In genomic region chr12:53965251-53966069, GRCh38 we compare ENCODE assay signal across 13 cellular contexts. TPM values are rescaled to one million over a fixed set of nuclear protein-coding genes. Genes with fewer than 3 reads are reported as not detected.
DNase-seq lines count a peak whose midpoint lies in the region; ATAC-seq and TF ChIP-seq lines count a peak whose summit lies in the region.
"Had no signal": no experiment of that assay in that cellular context is flagged by ENCODE, and none has a peak within 500 bp of the region (broad histone marks: within the 10 kb centered on the region; RNA-seq: fewer than 3 reads in every experiment).

No MANE protein-coding gene starts in this region.

- peak overlapping the region; percentile 83 for H2AFZ ChIP-seq in Loucy (ENCODE audit: low read length)
- H2AFZ ChIP-seq in hepatocyte = peak overlapping the region; percentile 38
- peak overlapping the region; percentile 68 for H2AFZ ChIP-seq in smooth muscle cell (ENCODE audit: low read depth)

- H3K9ac ChIP-seq in Loucy (ENCODE audit: low read depth, low read length, poor library complexity, severe bottlenecking) = peak overlapping the region; percentile 81
- no peak overlapping the region for H3K9ac ChIP-seq in smooth muscle cell (ENCODE audit: low read depth)

- peaks cover 31% of the 10 kb centered on the region for H3K4me1 ChIP-seq in Loucy (ENCODE audit: insufficient read depth, low read length, poor library complexity, severe bottlenecking)
- no peaks in the 10 kb centered on the region for H3K4me1 ChIP-seq in hepatocyte (ENCODE audit: insufficient read depth)
- H3K4me1 ChIP-seq in smooth muscle cell (ENCODE audit: low read depth) = no peaks in the 10 kb centered on the region
- peaks cover 0 to 15% (median 4%) of the 10 kb centered on the region in 4 donors for H3K4me1 ChIP-seq in Peyer's patch

- H3K4me3 ChIP-seq in Loucy (ENCODE audit: low read length, poor library complexity, severe bottlenecking) (peak overlapping the region; percentile 86), hepatocyte (no peak overlapping the region), smooth muscle cell (peak overlapping the region; percentile 30), Peyer's patch (no peak overlapping the region)
- H3K4me3 ChIP-seq: heart right ventricle had no signal

- WGBS in hepatocyte (ENCODE audit: low lambda C conversion rate, missing lambda C conversion rate) = 5% methylated on average over 17 of the region's 17 CpGs
- WGBS in smooth muscle cell (ENCODE audit: low lambda C conversion rate) = 3% methylated on average over 17 of the region's 17 CpGs

- H3K27me3 ChIP-seq in Loucy (ENCODE audit: insufficient read depth, low read length, poor library complexity, severe bottlenecking) (no peaks in the 10 kb centered on the region), hepatocyte (peaks cover 100% of the 10 kb centered on the region), smooth muscle cell (ENCODE audit: low read depth) (peaks cover 100% of the 10 kb centered on the region), Peyer's patch (peaks cover 0 to 92% of the 10 kb centered on the region in 2 donors)

- no peaks in the 10 kb centered on the region for H4K20me1 ChIP-seq in Loucy (ENCODE audit: insufficient read depth, low read length, poor library complexity, severe bottlenecking)
- H4K20me1 ChIP-seq in hepatocyte (ENCODE audit: insufficient read depth, poor library complexity, severe bottlenecking) = no peaks in the 10 kb centered on the region
- H4K20me1 ChIP-seq in smooth muscle cell (ENCODE audit: low read depth) = no peaks in the 10 kb centered on the region

- H3K4me2 ChIP-seq in Loucy (ENCODE audit: low read depth, low read length, poor library complexity, severe bottlenecking) (peak overlapping the region; percentile 78), hepatocyte (peak overlapping the region; percentile 69), smooth muscle cell (peak overlapping the region; percentile 63)

- no peak for TF ChIP-seq POLR2A in Peyer's patch (IDR thresholded peaks at IDR 0.05)

- no peak for ATAC-seq in HG03342 (IDR thresholded peaks at IDR 0.05; ENCODE audit: unreplicated experiment)
- ATAC-seq: heart right ventricle had no signal

- H3F3A ChIP-seq in Loucy (ENCODE audit: low read depth) (no peaks in the 10 kb centered on the region), smooth muscle cell (ENCODE audit: low read depth) (no peaks in the 10 kb centered on the region)

- peak overlapping the region; percentile 63 for H3K27ac ChIP-seq in hepatocyte
- no peak overlapping the region for H3K27ac ChIP-seq in smooth muscle cell (ENCODE audit: low read depth)
- no peak overlapping the region for H3K27ac ChIP-seq in Peyer's patch
- H3K27ac ChIP-seq: 22Rv1, heart right ventricle, HL-60 had no signal

- H3K9me2 ChIP-seq in Loucy (replicated peaks; ENCODE audit: low read depth, low read length) = no peaks in the 10 kb centered on the region
- no peaks in the 10 kb centered on the region for H3K9me2 ChIP-seq in hepatocyte (replicated peaks; ENCODE audit: insufficient read depth)

- H3K36me3 ChIP-seq in Loucy (ENCODE audit: insufficient read depth, low read length) (no peaks in the 10 kb centered on the region), hepatocyte (replicated peaks; ENCODE audit: insufficient read depth, low read depth) (no peaks in the 10 kb centered on the region), smooth muscle cell (ENCODE audit: low read depth) (no peaks in the 10 kb centered on the region), Peyer's patch (no peaks in the 10 kb centered on the region)
- H3K36me3 ChIP-seq: heart right ventricle had no signal

- H3K9me3 ChIP-seq in Loucy (ENCODE audit: insufficient read depth, low read depth, low read length) (no peaks in the 10 kb centered on the region), hepatocyte (ENCODE audit: low read depth) (no peaks in the 10 kb centered on the region), smooth muscle cell (replicated peaks; ENCODE audit: low read depth) (no peaks in the 10 kb centered on the region), Peyer's patch (peaks cover 0 to 4% (median 0%) of the 10 kb centered on the region in 4 donors)
- H3K9me3 ChIP-seq: heart right ventricle had no signal

- no peak for TF ChIP-seq CTCF in Loucy (conservative IDR thresholded peaks at IDR 0.05; ENCODE audit: low read length)
- TF ChIP-seq CTCF in hepatocyte (IDR thresholded peaks at IDR 0.05; ENCODE audit: poor library complexity) = no peak
- no peak for TF ChIP-seq CTCF in smooth muscle cell (IDR thresholded peaks at IDR 0.05; ENCODE audit: borderline replicate concordance, insufficient read depth, poor library complexity, severe bottlenecking)
- TF ChIP-seq CTCF in Peyer's patch (IDR thresholded peaks at IDR 0.05) = no peak

- DNase-seq in NCI-H524 (lab: John Stamatoyannopoulos, UW) = peak; percentile 24 to 26
- DNase-seq in NCI-H524 treated with DMSO at 0.1 percent for 48 hours (lab: John Stamatoyannopoulos, UW) = no peak
- peak; percentile 49 for DNase-seq in hepatocyte (ENCODE audit: low spot score)
- no peak for DNase-seq in smooth muscle cell (lab: John Stamatoyannopoulos, UW; ENCODE audit: unreplicated experiment)
- no peak for DNase-seq in NCI-H82 (lab: John Stamatoyannopoulos, UW)
- no peak for DNase-seq in Peyer's patch
- DNase-seq: activated gamma-delta T cell treated with Interleukin-2 at 50 U/mL for 16 hours, heart right ventricle, NCI-H1092 treated with DMSO at 0.1 percent for 48 hours had no signal

- H3K79me2 ChIP-seq in Loucy (ENCODE audit: insufficient read depth, low read length) (peaks cover 16% of the 10 kb centered on the region), hepatocyte (no peaks in the 10 kb centered on the region), smooth muscle cell (ENCODE audit: low read depth) (no peaks in the 10 kb centered on the region)

RNA-seq across cellular contexts. Expression of gene HOXC11, which starts 7.5 kb away (rescaled TPM):
- total RNA-seq in hepatocyte (0.63 and 1.5 TPM in 2 replicates), smooth muscle cell (0.27 and 0.72 TPM in 2 replicates), Peyer's patch (under 1 TPM in 3 of 4 donors, not detected in 1; 0.40 to 0.76 (median 0.70) TPM)
- polyA plus RNA-seq in hepatocyte (1.3 and 1.4 TPM in 2 replicates), smooth muscle cell (0.23 and 0.25 TPM in 2 replicates)
- total RNA-seq: heart right ventricle had no signal
- polyA plus RNA-seq: heart right ventricle had no signal

RNA-seq across cellular contexts. Expression of gene HOTAIR, which starts 9.3 kb away (rescaled TPM):
- total RNA-seq in hepatocyte = 0.32 and 0.90 TPM in 2 replicates
- polyA plus RNA-seq in hepatocyte = 0.82 TPM in 1 of 2 replicates, not detected in the other
- not detected in 2 replicates for total RNA-seq in smooth muscle cell
- polyA plus RNA-seq in smooth muscle cell = 0.43 and 0.51 TPM in 2 replicates
- 1 to 10 TPM in 1 of 4 donors, not detected in 3; 1.4 TPM for total RNA-seq in Peyer's patch
- total RNA-seq: heart right ventricle had no signal
- polyA plus RNA-seq: heart right ventricle had no signal

RNA-seq across cellular contexts. Expression of gene HOXC12, which starts 10.8 kb away (rescaled TPM):
- not detected in 2 replicates for total RNA-seq in hepatocyte
- not detected in 2 replicates for polyA plus RNA-seq in hepatocyte
- total RNA-seq in smooth muscle cell = not detected in 2 replicates
- polyA plus RNA-seq in smooth muscle cell = 0.32 TPM in 1 of 2 replicates, not detected in the other
- not detected for total RNA-seq in Peyer's patch
- total RNA-seq: heart right ventricle had no signal
- polyA plus RNA-seq: heart right ventricle had no signal

RNA-seq across cellular contexts. Expression of gene HOXC10, which starts 19.5 kb away (rescaled TPM):
- total RNA-seq in hepatocyte (0.23 and 0.60 TPM in 2 replicates), smooth muscle cell (not detected in 2 replicates), Peyer's patch (1 to 10 TPM in 1 of 4 donors, not detected in 3; 1.0 TPM)
- polyA plus RNA-seq in hepatocyte (1.6 and 1.7 TPM in 2 replicates), smooth muscle cell (0.66 and 0.67 TPM in 2 replicates)
- total RNA-seq: heart right ventricle had no signal
- polyA plus RNA-seq: heart right ventricle had no signal

RNA-seq across cellular contexts. Expression of gene HOXC13, which starts 26.8 kb away (rescaled TPM):
- total RNA-seq in hepatocyte (0.20 and 0.40 TPM in 2 replicates), smooth muscle cell (2.4 and 3.6 TPM in 2 replicates), Peyer's patch (not detected)
- polyA plus RNA-seq in hepatocyte (0.06 and 0.69 TPM in 2 replicates), smooth muscle cell (2.2 and 5.0 TPM in 2 replicates)
- total RNA-seq: heart right ventricle had no signal
- polyA plus RNA-seq: heart right ventricle had no signal

Comparison
In these comparisons a context has a peak if more than half of its experiments do, and no peak if none do; other contexts are left out.
1. DNase-seq: peak in NCI-H524 (2 of 2) and hepatocyte (single experiment); none in NCI-H524 treated with DMSO at 0.1 percent for 48 hours (single experiment), smooth muscle cell (single experiment), NCI-H82 (single experiment) and Peyer's patch (0 of 3).
2. H3K4me3 ChIP-seq: peak in Loucy (single experiment) and smooth muscle cell (single experiment); none in hepatocyte (single experiment) and Peyer's patch (0 of 4).
3. Peak in every context shown above with its lines, with median percentiles within 50 percentile points of each other: H2AFZ ChIP-seq and H3K4me2 ChIP-seq.